In the genomic region with DNA sequence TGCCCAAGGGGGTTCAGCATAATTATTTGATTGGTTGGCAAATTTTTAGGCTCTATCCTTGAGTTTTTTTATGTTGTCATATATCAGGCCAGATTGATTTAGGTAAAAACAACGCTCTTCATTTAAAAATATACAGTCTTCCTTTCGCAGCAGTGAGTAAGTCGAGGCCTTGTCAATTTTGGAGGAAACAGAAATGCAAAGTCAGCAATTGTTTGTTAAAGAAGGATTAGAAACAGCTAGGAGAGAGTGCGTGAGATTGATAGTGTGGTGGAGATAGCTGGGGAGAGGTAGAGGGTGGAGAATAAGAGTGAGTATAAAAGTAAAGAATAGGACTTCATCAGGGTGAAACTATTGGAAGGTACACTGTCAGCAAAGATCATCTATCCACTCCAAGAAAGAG, we compare ENCODE assay signal across 20 cellular contexts.
DNase-seq lines count a peak whose midpoint lies in the region; ATAC-seq, FAIRE-seq and TF ChIP-seq lines count a peak whose summit lies in the region.
"Had no signal": no experiment of that assay in that cellular context is flagged by ENCODE, and none has a peak within 500 bp of the region (broad histone marks: within the 10 kb centered on the region; RNA-seq: fewer than 3 reads in every experiment).

No MANE protein-coding gene starts in this region.

- H3K14ac ChIP-seq in IMR-90 (replicated peaks; ENCODE audit: low read depth, low read length) = no peak overlapping the region
- H3K14ac ChIP-seq in H1 (ENCODE audit: insufficient read length) = no peak overlapping the region

- H3K27me3 ChIP-seq in IMR-90 (ENCODE audit: control insufficient read depth, insufficient read depth, low read length) (no peaks in the 10 kb centered on the region), H1 (replicated peaks in 1 of 4; ENCODE audit: control insufficient read depth in 3 of 4, extremely low read depth in 1 of 4, insufficient read depth in 3 of 4, low read length in 3 of 4) (no peaks in the 10 kb centered on the region)
- H3K27me3 ChIP-seq: BLaER1 treated with 17β-estradiol and CSF1 and Interleukin-3, amounts not matched to agents 10 nM and 100 nM had no signal

- TF ChIP-seq EP300 in A549 (IDR thresholded peaks at IDR 0.05) (no peak), H1 (IDR thresholded peaks at IDR 0.05; ENCODE audit: borderline replicate concordance in 1 of 2, low read depth in 2 of 2, low read length in 2 of 2) (no peak)

- no peak overlapping the region for H2AK9ac ChIP-seq in IMR-90 (replicated peaks; ENCODE audit: low read depth, low read length, poor library complexity)

- no peak overlapping the region for H4K91ac ChIP-seq in IMR-90 (ENCODE audit: insufficient read depth, low read depth, low read length)
- no peak overlapping the region for H4K91ac ChIP-seq in H1 (replicated peaks; ENCODE audit: insufficient read length, low read length)

- no peak overlapping the region for H3K27ac ChIP-seq in A549
- H3K27ac ChIP-seq in IMR-90 (ENCODE audit: insufficient read depth, low read length) = no peak overlapping the region
- H3K27ac ChIP-seq in H1 (ENCODE audit: low read depth, low read length) = no peak overlapping the region
- H3K27ac ChIP-seq: BLaER1 treated with 17β-estradiol and CSF1 and Interleukin-3, amounts not matched to agents 10 nM and 100 nM; C4-2B had no signal

- H3K18ac ChIP-seq in IMR-90 (ENCODE audit: low read depth, low read length) (no peak overlapping the region), H1 (ENCODE audit: extremely low read depth, low read length) (no peak overlapping the region)

- no peaks in the 10 kb centered on the region for H3K9me1 ChIP-seq in IMR-90 (ENCODE audit: insufficient read depth, low read length)

- dilution Hi-C loops in IMR-90 (cut with HindIII; ENCODE audit: low sequenced_read_pairs, unreplicated experiment) = no loop called here

- H3K4me2 ChIP-seq in A549 (no peak overlapping the region), IMR-90 (ENCODE audit: low read depth, low read length) (no peak overlapping the region), H1 (ENCODE audit: insufficient read depth in 1 of 2, low read depth in 2 of 2, low read length in 2 of 2) (no peak overlapping the region)
- H3K4me2 ChIP-seq: BLaER1 treated with 17β-estradiol and CSF1 and Interleukin-3, amounts not matched to agents 10 nM and 100 nM had no signal

- no peaks in the 10 kb centered on the region for H3K36me3 ChIP-seq in IMR-90 (ENCODE audit: control insufficient read depth, insufficient read depth, low read length)
- no peaks in the 10 kb centered on the region for H3K36me3 ChIP-seq in H1 (ENCODE audit: control insufficient read depth in 2 of 4, insufficient read depth in 4 of 4, low read length in 3 of 4)
- H3K36me3 ChIP-seq: BLaER1 treated with 17β-estradiol and CSF1 and Interleukin-3, amounts not matched to agents 10 nM and 100 nM had no signal

- in situ Hi-C loops in IMR-90 (cut with MboI; ENCODE audit: low sequenced_read_pairs) = no loop called here

- no peak overlapping the region for H2BK12ac ChIP-seq in H1 (ENCODE audit: low read depth, low read length)

- POLR2A ChIA-PET in A549 (lab: Yijun Ruan, JAX) (no interaction called here), IMR-90 (lab: Charles Lee; ENCODE audit: unreplicated experiment) (no interaction called here), H1 (lab: Charles Lee; ENCODE audit: partially characterized antibody) (no interaction called here)

- H2AK5ac ChIP-seq in IMR-90 (ENCODE audit: low read depth, low read length) = no peak overlapping the region
- no peak overlapping the region for H2AK5ac ChIP-seq in H1 (ENCODE audit: low read depth, low read length)

- CTCF ChIA-PET in A549 (lab: Yijun Ruan, JAX) = no interaction called here
- CTCF ChIA-PET in IMR-90 (lab: Yijun Ruan, JAX) = no interaction called here
- CTCF ChIA-PET in H1 (lab: Charles Lee; ENCODE audit: partially characterized antibody) = no interaction called here

- H4K8ac ChIP-seq in IMR-90 (ENCODE audit: low read depth in 2 of 2, low read length in 2 of 2) (no peak overlapping the region), H1 (ENCODE audit: extremely low read depth, insufficient read depth, low read length) (no peak overlapping the region)

- FAIRE-seq in A549 (lab: Jason Lieb, UNC) (no peak), H1 (lab: Jason Lieb, UNC) (no peak)
- FAIRE-seq: A204.1, D721Med, G401.6, GM12891, GM19239 had no signal

- no peak overlapping the region for H4K5ac ChIP-seq in IMR-90 (ENCODE audit: low read depth, low read length)
- no peak overlapping the region for H4K5ac ChIP-seq in H1 (ENCODE audit: insufficient read length, low read depth, low read length)

- BruUV-seq in IMR-90 (replicated peaks; lab: Mats Ljungman, UMichigan) = no TSS peak

- H3K79me1 ChIP-seq in IMR-90 (ENCODE audit: low read depth in 1 of 2, low read length in 2 of 2) = no peaks in the 10 kb centered on the region
- H3K79me1 ChIP-seq in H1 (ENCODE audit: low read depth, low read length) = no peaks in the 10 kb centered on the region

- no peaks in the 10 kb centered on the region for H3K79me2 ChIP-seq in H1 (ENCODE audit: control insufficient read depth in 1 of 2, insufficient read depth in 2 of 2, low read length in 2 of 2)

- DNase-seq in A549 (ENCODE audit: low read depth in 1 of 2, low spot score in 1 of 2) = no peak
- no peak for DNase-seq in IMR-90
- DNase-seq in H1 (ENCODE audit: low read depth in 1 of 2, low spot score in 2 of 2) = no peak
- no peak for DNase-seq in hypothalamus (lab: John Stamatoyannopoulos, UW)
- DNase-seq in NCI-H2029 (lab: John Stamatoyannopoulos, UW) = no peak
- DNase-seq: 8988T; AML-193; Caco-2; Calu3; CD4-positive, alpha-beta T cell; CD8-positive, alpha-beta T cell; DMS79 treated with DMSO at 0.1 percent for 48 hours; GF-D8 had no signal

- TF ChIP-seq RAD21 in A549 (conservative IDR thresholded peaks at IDR 0.05 in 1 of 2, IDR thresholded peaks at IDR 0.05 in 1 of 2) (no peak), IMR-90 (IDR thresholded peaks at IDR 0.05; ENCODE audit: low read length) (no peak), H1 (IDR thresholded peaks at IDR 0.05 in 1 of 2, conservative IDR thresholded peaks at IDR 0.05 in 1 of 2; ENCODE audit: low read depth in 2 of 2, low read length in 2 of 2) (no peak)

- H3K23me2 ChIP-seq in H1 (ENCODE audit: low read depth, low read length) = no peaks in the 10 kb centered on the region

- H3K4me3 ChIP-seq in A549 (no peak overlapping the region), IMR-90 (ENCODE audit: insufficient read depth, low read depth, low read length) (no peak overlapping the region), H1 (ENCODE audit: extremely low read depth in 1 of 4, insufficient read depth in 2 of 4, low read depth in 3 of 4, low read length in 4 of 4) (no peak overlapping the region)
- H3K4me3 ChIP-seq: BLaER1 treated with 17β-estradiol and CSF1 and Interleukin-3, amounts not matched to agents 10 nM and 100 nM had no signal

- H3K4ac ChIP-seq in IMR-90 (ENCODE audit: low read depth, low read length) (no peak overlapping the region), H1 (replicated peaks; ENCODE audit: insufficient read length, low read depth, low read length) (no peak overlapping the region)

- TF ChIP-seq CTCF in A549 (IDR thresholded peaks at IDR 0.05) (no peak), IMR-90 (conservative IDR thresholded peaks at IDR 0.05; ENCODE audit: low read depth, low read length) (no peak), H1 (IDR thresholded peaks at IDR 0.05; ENCODE audit: control extremely low read depth in 1 of 3, insufficient read depth in 1 of 3, low read depth in 1 of 3, low read length in 3 of 3) (no peak)

- H2BK5ac ChIP-seq in IMR-90 (ENCODE audit: low read depth, low read length, poor library complexity, severe bottlenecking) = no peak overlapping the region
- H2BK5ac ChIP-seq in H1 (ENCODE audit: low read depth, low read length) = no peak overlapping the region

- ATAC-seq in A549 (no peak), IMR-90 (ENCODE audit: low read depth) (no peak)
- ATAC-seq: CD8-positive, alpha-beta T cell had no signal

- H4K20me1 ChIP-seq in IMR-90 (ENCODE audit: insufficient read depth, low read length) (no peaks in the 10 kb centered on the region), H1 (replicated peaks in 1 of 2; ENCODE audit: control insufficient read depth in 1 of 2, insufficient read depth in 2 of 2, low read length in 2 of 2) (no peaks in the 10 kb centered on the region)
- H4K20me1 ChIP-seq: BLaER1 treated with 17β-estradiol and CSF1 and Interleukin-3, amounts not matched to agents 10 nM and 100 nM had no signal

- no peak overlapping the region for H2BK20ac ChIP-seq in IMR-90 (ENCODE audit: low read depth, low read length)
- H2BK20ac ChIP-seq in H1 (ENCODE audit: low read length) = no peak overlapping the region

- TF ChIP-seq POLR2A in A549 (IDR thresholded peaks at IDR 0.05; ENCODE audit: low read length) (no peak), IMR-90 (IDR thresholded peaks at IDR 0.05; ENCODE audit: low read depth, low read length) (no peak), H1 (IDR thresholded peaks at IDR 0.05; ENCODE audit: control extremely low read depth in 1 of 2, low read depth in 2 of 2, low read length in 2 of 2) (no peak)

- H3K9ac ChIP-seq in IMR-90 (ENCODE audit: low read depth, low read length) (no peak overlapping the region), H1 (replicated peaks in 1 of 4; ENCODE audit: extremely low read depth in 1 of 4, low read depth in 3 of 4, low read length in 3 of 4) (no peak overlapping the region)
- H3K9ac ChIP-seq: BLaER1 treated with 17β-estradiol and CSF1 and Interleukin-3, amounts not matched to agents 10 nM and 100 nM had no signal

- intact Hi-C loops in IMR-90 (cut with micrococcal nuclease) = no loop called here

- no peak overlapping the region for H3K23ac ChIP-seq in IMR-90 (ENCODE audit: low read depth, low read length)
- no peak overlapping the region for H3K23ac ChIP-seq in H1 (ENCODE audit: insufficient read length)

- H3K56ac ChIP-seq in IMR-90 (ENCODE audit: extremely low read depth, insufficient read depth, low read length) = no peak overlapping the region
- no peak overlapping the region for H3K56ac ChIP-seq in H1 (replicated peaks; ENCODE audit: insufficient read length, low read depth, low read length)

- no peak overlapping the region for H2AFZ ChIP-seq in IMR-90 (replicated peaks; ENCODE audit: low read length, poor library complexity)
- H2AFZ ChIP-seq in H1 (ENCODE audit: low read length) = no peak overlapping the region

- H2BK15ac ChIP-seq in IMR-90 (ENCODE audit: low read depth, low read length) = no peak overlapping the region
- H2BK15ac ChIP-seq in H1 (ENCODE audit: low read length) = no peak overlapping the region

- H3K9me3 ChIP-seq in A549 (no peaks in the 10 kb centered on the region), IMR-90 (ENCODE audit: control insufficient read depth, insufficient read depth, low read length) (no peaks in the 10 kb centered on the region), H1 (ENCODE audit: insufficient read depth in 2 of 2, low read depth in 1 of 2, low read length in 1 of 2) (no peaks in the 10 kb centered on the region)
- H3K9me3 ChIP-seq: BLaER1 treated with 17β-estradiol and CSF1 and Interleukin-3, amounts not matched to agents 10 nM and 100 nM; Caco-2 had no signal

- 18% methylated on average over 4 of the region's 4 CpGs for whole genome bisulfite sequencing in A549 (ENCODE audit: missing lambda C conversion rate)
- WGBS in IMR-90 (ENCODE audit: extremely low coverage in 2 of 2, insufficient read length in 1 of 2), 2 experiments = 100% methylated on average over 1 of the region's 4 CpGs; no CpG with 5 or more reads in 1 of the 2 experiments
- 75 to 100% methylated on average over 1 to 4 of the region's 4 CpGs for WGBS in H1 (ENCODE audit: extremely low coverage in 1 of 2, insufficient coverage in 1 of 2, insufficient read length in 1 of 2, insufficient replicate concordance in 2 of 2, low coverage in 1 of 2, low lambda C conversion rate in 2 of 2, missing lambda C conversion rate in 1 of 2), 2 experiments

- H3K4me1 ChIP-seq in A549 (no peaks in the 10 kb centered on the region), IMR-90 (ENCODE audit: control insufficient read depth, insufficient read depth, low read length) (no peaks in the 10 kb centered on the region), H1 (replicated peaks in 1 of 4; ENCODE audit: control insufficient read depth in 3 of 4, insufficient read depth in 4 of 4, low read length in 3 of 4) (no peaks in the 10 kb centered on the region)
- H3K4me1 ChIP-seq: BLaER1 treated with 17β-estradiol and CSF1 and Interleukin-3, amounts not matched to agents 10 nM and 100 nM; Caco-2 had no signal

- H2BK120ac ChIP-seq in IMR-90 (ENCODE audit: low read depth, low read length) = no peak overlapping the region
- H2BK120ac ChIP-seq in H1 (replicated peaks; ENCODE audit: low read depth, low read length) = no peak overlapping the region
